20 cellular contexts compared by ENCODE assay signal in the genomic region with DNA sequence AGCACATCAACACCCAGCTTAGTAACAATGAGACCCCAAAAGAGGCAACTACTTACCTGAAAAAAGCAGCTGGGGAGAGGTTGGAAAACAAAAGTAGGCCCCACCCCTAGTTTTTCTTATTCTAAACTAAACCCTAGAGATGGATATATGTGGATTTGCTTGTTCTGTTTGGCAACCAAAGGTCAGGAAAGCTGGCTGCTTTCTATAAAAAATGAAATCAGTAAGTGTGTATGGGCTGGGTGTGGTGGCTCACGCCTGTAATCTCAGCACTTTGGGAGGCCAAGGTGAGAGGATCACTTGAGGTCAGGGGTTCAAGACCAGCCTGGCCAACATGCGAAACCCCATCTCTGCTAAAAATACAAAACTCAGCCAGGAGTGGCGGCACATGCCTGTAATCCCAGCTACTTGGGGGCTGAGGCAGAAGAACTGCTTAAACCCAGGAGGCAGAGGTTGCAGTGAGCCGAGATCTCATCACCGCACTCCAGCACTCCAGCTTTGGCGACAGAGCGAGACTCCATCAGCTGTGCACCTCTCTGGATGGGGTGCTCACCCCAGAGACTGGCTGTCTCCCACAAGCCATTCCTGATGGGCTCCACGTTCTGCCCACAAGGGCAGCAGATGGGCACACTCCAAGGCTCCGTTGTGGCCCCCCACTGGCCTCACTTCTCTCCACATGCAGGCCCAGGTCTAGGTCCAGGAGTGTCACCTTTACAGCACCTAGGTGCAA. TPM values are rescaled to one million over a fixed set of nuclear protein-coding genes. Genes with fewer than 3 reads are reported as not detected.
A peak's percentile ranks its signal among the peaks of the same experiment; 100 is the strongest.
DNase-seq lines count a peak whose midpoint lies in the region; ATAC-seq and TF ChIP-seq lines count a peak whose summit lies in the region.
"Had no signal": no experiment of that assay in that cellular context is flagged by ENCODE, and none has a peak within 500 bp of the region (broad histone marks: within the 10 kb centered on the region; RNA-seq: fewer than 3 reads in every experiment).

No MANE protein-coding gene starts in this region.

- no peaks in the 10 kb centered on the region for H3K9me3 Mint-ChIP-seq in effector memory CD8-positive, alpha-beta T cell
- peaks cover 17% of the 10 kb centered on the region for H3K9me3 Mint-ChIP-seq in nephron progenitor cell
- no peaks in the 10 kb centered on the region for H3K9me3 Mint-ChIP-seq in type B pancreatic cell
- H3K9me3 Mint-ChIP-seq: activated naive CD8-positive, alpha-beta T cell treated with anti-CD3 and anti-CD28 coated beads, Interleukin-2, amount 10 ng/mL, durations not matched to agents 7 days and 5 days; activated T-helper 17 cell treated with anti-CD3 and anti-CD28 coated beads, Interleukin-2, amount 50 U/mL, for 72 hours; memory B cell; naive thymus-derived CD8-positive, alpha-beta T cell had no signal

- H3K36me3 Mint-ChIP-seq in effector memory CD8-positive, alpha-beta T cell (ENCODE audit: insufficient read depth): peaks cover 13% of the 10 kb centered on the region
- H3K36me3 Mint-ChIP-seq in nephron progenitor cell (ENCODE audit: low read depth) (peaks cover 15% of the 10 kb centered on the region), type B pancreatic cell (no peaks in the 10 kb centered on the region)
- H3K36me3 Mint-ChIP-seq: activated naive CD8-positive, alpha-beta T cell treated with anti-CD3 and anti-CD28 coated beads, Interleukin-2, amount 10 ng/mL, durations not matched to agents 7 days and 5 days; memory B cell; naive thymus-derived CD8-positive, alpha-beta T cell had no signal

- H3K4me3 Mint-ChIP-seq in effector memory CD8-positive, alpha-beta T cell: no peak overlapping the region
- H3K4me3 Mint-ChIP-seq in nephron progenitor cell: no peak overlapping the region
- no peak overlapping the region for H3K4me3 Mint-ChIP-seq in type B pancreatic cell
- H3K4me3 Mint-ChIP-seq: activated naive CD8-positive, alpha-beta T cell treated with anti-CD3 and anti-CD28 coated beads, Interleukin-2, amount 10 ng/mL, durations not matched to agents 7 days and 5 days; activated T-helper 17 cell treated with anti-CD3 and anti-CD28 coated beads, Interleukin-2, amount 50 U/mL, for 72 hours; memory B cell; naive thymus-derived CD8-positive, alpha-beta T cell had no signal

- peak overlapping the region; percentile 56 to 59 for H3K27ac Mint-ChIP-seq in effector memory CD8-positive, alpha-beta T cell
- peak overlapping the region; percentile 97 for H3K27ac Mint-ChIP-seq in nephron progenitor cell
- H3K27ac Mint-ChIP-seq in type B pancreatic cell: peak overlapping the region; percentile 73
- H3K27ac Mint-ChIP-seq: activated naive CD8-positive, alpha-beta T cell treated with anti-CD3 and anti-CD28 coated beads, Interleukin-2, amount 10 ng/mL, durations not matched to agents 7 days and 5 days; activated T-helper 17 cell treated with anti-CD3 and anti-CD28 coated beads, Interleukin-2, amount 50 U/mL, for 72 hours; memory B cell had no signal

- 0 out of 2 replicates have a peak, but pooled peaks cover 2% of the 10 kb centered on the region for H3K9me3 ChIP-seq in HUES6 (ENCODE audit: control insufficient read depth, insufficient read depth, low read depth, low read length)
- H3K9me3 ChIP-seq: prostate gland had no signal

- TF ChIP-seq CTCF in nephron progenitor cell (IDR thresholded peaks at IDR 0.05): no peak
- TF ChIP-seq CTCF in type B pancreatic cell (conservative IDR thresholded peaks at IDR 0.05): no peak
- TF ChIP-seq CTCF in foreskin fibroblast (IDR thresholded peaks at IDR 0.05; ENCODE audit: low read depth, low read length): no peak

- H3K27me3 ChIP-seq in HUES6 (ENCODE audit: control insufficient read depth, insufficient read depth, low read length): no peaks in the 10 kb centered on the region

- no peaks in the 10 kb centered on the region for H3K36me3 ChIP-seq in HUES6 (ENCODE audit: control insufficient read depth, insufficient read depth, low read length)
- H3K36me3 ChIP-seq: prostate gland had no signal

- H3K4me3 ChIP-seq in HUES6 (ENCODE audit: low read depth, low read length) (no peak overlapping the region), foreskin fibroblast (ENCODE audit: low read depth in 1 of 2, low read length in 2 of 2) (no peak overlapping the region)
- H3K4me3 ChIP-seq: coronary artery, prostate gland, SK-N-MC had no signal

- H3K4me1 ChIP-seq in HUES6 (ENCODE audit: control insufficient read depth, insufficient read depth, low read length): peaks cover 30% of the 10 kb centered on the region
- H3K4me1 ChIP-seq: prostate gland had no signal

- H3K27me3 Mint-ChIP-seq in effector memory CD8-positive, alpha-beta T cell: no peaks in the 10 kb centered on the region
- H3K27me3 Mint-ChIP-seq in nephron progenitor cell (ENCODE audit: low read depth, poor library complexity): no peaks in the 10 kb centered on the region
- no peaks in the 10 kb centered on the region for H3K27me3 Mint-ChIP-seq in type B pancreatic cell
- H3K27me3 Mint-ChIP-seq: activated naive CD8-positive, alpha-beta T cell treated with anti-CD3 and anti-CD28 coated beads, Interleukin-2, amount 10 ng/mL, durations not matched to agents 7 days and 5 days; activated T-helper 17 cell treated with anti-CD3 and anti-CD28 coated beads, Interleukin-2, amount 50 U/mL, for 72 hours; memory B cell; naive thymus-derived CD8-positive, alpha-beta T cell had no signal

- DNase-seq in effector memory CD8-positive, alpha-beta T cell: no peak
- DNase-seq in nephron progenitor cell: no peak
- DNase-seq in type B pancreatic cell (ENCODE audit: extremely low spot score, unreplicated experiment): no peak
- no peak for DNase-seq in foreskin fibroblast
- DNase-seq in NOMO-1 (lab: John Stamatoyannopoulos, UW; ENCODE audit: unreplicated experiment in 2 of 2): no peak
- DNase-seq: activated CD4-positive, alpha-beta T cell treated with anti-CD3 and anti-CD28 coated beads, Interleukin-2, amount 50 U/mL, for 1 hour; activated naive CD8-positive, alpha-beta T cell treated with anti-CD3 and anti-CD28 coated beads, Interleukin-2, amount 10 ng/mL, durations not matched to agents 7 days and 5 days; DMS79; naive thymus-derived CD8-positive, alpha-beta T cell; NCI-H1436 treated with DMSO at 0.1 percent for 48 hours; NCI-H524 treated with DMSO at 0.1 percent for 48 hours; substantia nigra; T-helper 2 cell had no signal

- peaks cover 11 to 22% of the 10 kb centered on the region in 2 donors for H3K4me1 Mint-ChIP-seq in effector memory CD8-positive, alpha-beta T cell (ENCODE audit: low read depth in 2 of 2)
- H3K4me1 Mint-ChIP-seq in nephron progenitor cell: peaks cover 35% of the 10 kb centered on the region
- peaks cover 27% of the 10 kb centered on the region for H3K4me1 Mint-ChIP-seq in type B pancreatic cell (ENCODE audit: unreplicated experiment)

- 0 out of 2 replicates have a peak overlapping the region, but pooled peaks have one; percentile 28 for H3K27ac ChIP-seq in HUES6 (ENCODE audit: low read depth, low read length)
- H3K27ac ChIP-seq: coronary artery, prostate gland, SK-N-MC had no signal

- ATAC-seq in effector memory CD8-positive, alpha-beta T cell (replicated peaks): no peak
- no peak for ATAC-seq in HG02588 (IDR thresholded peaks at IDR 0.05; ENCODE audit: unreplicated experiment)
- ATAC-seq: activated T-helper 17 cell treated with anti-CD3 and anti-CD28 coated beads, Interleukin-2, amount 50 U/mL, for 72 hours; naive thymus-derived CD8-positive, alpha-beta T cell had no signal

- no peak overlapping the region for H3K9ac ChIP-seq in HUES6 (ENCODE audit: low read length)

RNA-seq across cellular contexts. Expression of a gene that starts 30.0 kb away (rescaled TPM):
- 53.4 and 89.1 TPM in 2 replicates for total RNA-seq in type B pancreatic cell (ENCODE audit: low replicate concordance)
